ENCODE assay signal across 2 cellular contexts in the genomic region with DNA sequence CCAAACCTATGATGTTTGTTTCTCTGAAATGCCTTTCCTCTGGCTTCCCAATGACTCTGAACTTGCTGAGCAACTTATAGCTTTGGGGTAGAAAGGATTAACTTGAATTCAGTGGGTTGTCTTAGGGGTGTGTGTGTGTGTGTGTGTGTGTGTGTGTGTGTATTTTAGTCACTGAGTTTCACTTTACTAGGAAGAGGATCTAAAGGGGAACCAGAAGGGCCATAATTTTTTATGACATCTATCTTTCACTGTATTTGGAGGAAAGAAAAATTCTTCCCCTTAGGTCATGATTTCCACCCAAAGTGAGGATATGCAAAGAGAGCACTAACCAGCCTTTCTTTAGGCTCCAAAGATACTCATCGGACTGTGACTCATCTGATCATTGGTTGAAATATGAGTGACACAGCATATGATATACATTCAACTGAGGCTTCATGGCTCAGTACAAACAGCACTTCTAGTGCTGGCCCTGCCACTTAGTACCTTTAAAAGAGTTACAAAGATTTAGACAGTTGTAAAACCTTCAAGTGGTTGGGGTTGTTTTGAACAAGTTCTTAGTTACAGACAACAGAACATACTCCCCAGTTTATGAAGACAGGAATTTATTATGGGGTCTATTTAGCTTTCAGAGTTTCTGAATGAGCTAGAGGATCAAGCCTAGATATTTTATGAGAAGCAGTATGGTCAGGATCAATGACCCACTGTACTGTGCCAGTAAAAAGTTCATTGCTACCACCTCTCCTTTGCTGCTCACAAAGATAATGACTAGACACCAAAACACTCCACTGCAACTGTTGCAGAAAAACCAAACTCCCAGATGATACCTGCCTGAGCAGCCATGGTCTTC.
TF ChIP-seq lines count a peak whose summit lies in the region.

No MANE protein-coding gene starts in this region.

TF ChIP-seq in IMR-90, 13 proteins besides CTCF, POLR2A, EP300 and RAD21:
- TF ChIP-seq NFE2L2 (IDR thresholded peaks at IDR 0.05; ENCODE audit: low read depth, low read length) (no peak), FOS (IDR thresholded peaks at IDR 0.05; ENCODE audit: low read depth, low read length) (no peak), RFX5 (IDR thresholded peaks at IDR 0.05; ENCODE audit: low read depth, low read length) (no peak), RCOR1 (IDR thresholded peaks at IDR 0.05; ENCODE audit: insufficient replicate concordance, low read length) (no peak)

TF ChIP-seq in liver, 16 proteins besides CTCF, POLR2A, EP300 and RAD21:
- TF ChIP-seq, protein P1, sequence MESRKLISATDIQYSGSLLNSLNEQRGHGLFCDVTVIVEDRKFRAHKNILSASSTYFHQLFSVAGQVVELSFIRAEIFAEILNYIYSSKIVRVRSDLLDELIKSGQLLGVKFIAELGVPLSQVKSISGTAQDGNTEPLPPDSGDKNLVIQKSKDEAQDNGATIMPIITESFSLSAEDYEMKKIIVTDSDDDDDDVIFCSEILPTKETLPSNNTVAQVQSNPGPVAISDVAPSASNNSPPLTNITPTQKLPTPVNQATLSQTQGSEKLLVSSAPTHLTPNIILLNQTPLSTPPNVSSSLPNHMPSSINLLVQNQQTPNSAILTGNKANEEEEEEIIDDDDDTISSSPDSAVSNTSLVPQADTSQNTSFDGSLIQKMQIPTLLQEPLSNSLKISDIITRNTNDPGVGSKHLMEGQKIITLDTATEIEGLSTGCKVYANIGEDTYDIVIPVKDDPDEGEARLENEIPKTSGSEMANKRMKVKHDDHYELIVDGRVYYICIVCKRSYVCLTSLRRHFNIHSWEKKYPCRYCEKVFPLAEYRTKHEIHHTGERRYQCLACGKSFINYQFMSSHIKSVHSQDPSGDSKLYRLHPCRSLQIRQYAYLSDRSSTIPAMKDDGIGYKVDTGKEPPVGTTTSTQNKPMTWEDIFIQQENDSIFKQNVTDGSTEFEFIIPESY (IDR thresholded peaks at IDR 0.05) = no peak
- TF ChIP-seq RXRA (IDR thresholded peaks at IDR 0.05) = peak; percentile 72 to 92
